Comparison of ENCODE assay signal across 7 cellular contexts in genomic region chr3:13414040-13414729, GRCh38. TPM values are rescaled to one million over a fixed set of nuclear protein-coding genes. Genes with fewer than 3 reads are reported as not detected.
DNase-seq lines count a peak whose midpoint lies in the region; ATAC-seq and TF ChIP-seq lines count a peak whose summit lies in the region.

No MANE protein-coding gene starts in this region.

- peak overlapping the region; percentile 94 to 95 for H3K27ac Mint-ChIP-seq in natural killer cell

- DNase-seq in SIG-M5 (lab: John Stamatoyannopoulos, UW) (peak; percentile 93), natural killer cell (peak; percentile 72), SJCRH30 (no peak), foreskin fibroblast (no peak)
- DNase-seq in activated naive CD4-positive, alpha-beta T cell treated with Interleukin-2 at 50 U/mL for 16 hours = peak; percentile 68

- H3K27me3 Mint-ChIP-seq in natural killer cell (ENCODE audit: low read depth in 2 of 2) = no peaks in the 10 kb centered on the region

- TF ChIP-seq CTCF in natural killer cell (IDR thresholded peaks at IDR 0.05) (no peak), foreskin fibroblast (IDR thresholded peaks at IDR 0.05; ENCODE audit: low read depth, low read length) (no peak)

- no peak overlapping the region for H3K27ac ChIP-seq in SJCRH30

- H3K36me3 ChIP-seq in SJCRH30 = no peaks in the 10 kb centered on the region

- peak overlapping the region; percentile 68 for H3K4me3 Mint-ChIP-seq in natural killer cell

- no peaks in the 10 kb centered on the region for H3K4me1 ChIP-seq in SJCRH30

- H3K4me1 Mint-ChIP-seq in natural killer cell = peaks cover 51 to 61% of the 10 kb centered on the region in 2 donors

- H3K36me3 Mint-ChIP-seq in natural killer cell = no peaks in the 10 kb centered on the region

- H3K9me3 Mint-ChIP-seq in natural killer cell = no peaks in the 10 kb centered on the region

- H3K4me3 ChIP-seq in SJCRH30 (no peak overlapping the region), foreskin fibroblast (ENCODE audit: low read depth in 1 of 2, low read length in 2 of 2) (no peak overlapping the region)

- ATAC-seq in GM19035 (IDR thresholded peaks at IDR 0.05; ENCODE audit: unreplicated experiment) = peak; percentile 86
- ATAC-seq in HG03039 (IDR thresholded peaks at IDR 0.05; ENCODE audit: unreplicated experiment) = peak; percentile 90
- peak; percentile 86 to 96 (median 91) for ATAC-seq in natural killer cell

- H3K27me3 ChIP-seq in SJCRH30 = no peaks in the 10 kb centered on the region

- intact Hi-C loops in natural killer cell (cut with micrococcal nuclease) = loop anchor here (1.0 kb wide), 1 partner anchor 38 kb away; no protein-coding TSS in a partner anchor

- H3K9me3 ChIP-seq in SJCRH30 (replicated peaks) = no peaks in the 10 kb centered on the region

RNA-seq across cellular contexts. Expression of gene NUP210, which starts 5.9 kb away (rescaled TPM):
- 100 to 1,000 TPM; 156 to 194 (median 179) TPM for total RNA-seq in natural killer cell
- 0.10 and 0.32 TPM in 2 replicates for total RNA-seq in SJCRH30 (2014; rRNA removed; shearing (Covaris generic))

Comparison
In these comparisons a context has a peak if more than half of its experiments do, and no peak if none do; other contexts are left out.
1. DNase-seq: peak in SIG-M5 (single experiment), activated naive CD4-positive, alpha-beta T cell treated with Interleukin-2 at 50 U/mL for 16 hours (single experiment) and natural killer cell (single experiment); none in SJCRH30 (0 of 2) and foreskin fibroblast (0 of 2).
2. RNA of gene NUP210, which starts 5.9 kb away (total RNA-seq): 156 to 194 TPM in natural killer cell; 0.10 to 0.32 TPM in SJCRH30; every median in the first group is over 100 times any median in the second.
3. Peak in every context shown above with its lines, with median percentiles within 50 percentile points of each other: ATAC-seq.